ENCODE assay signal across 11 cellular contexts in genomic region chr3:56864886-56865527, GRCh38.
"Had no signal": no experiment of that assay in that cellular context is flagged by ENCODE, and none has a peak within 500 bp of the region (broad histone marks: within the 10 kb centered on the region; RNA-seq: fewer than 3 reads in every experiment).

No MANE protein-coding gene starts in this region.

- DNase-seq: activated CD4-positive, CD25-positive, alpha-beta regulatory T cell treated with anti-CD3 and anti-CD28 coated beads, Interleukin-2, amount 50 U/mL, for 72 hours; activated T-cell treated with anti-CD3 and anti-CD28 coated beads, Interleukin-2, amount 50 U/mL, for 1 hour; amygdala; kidney; left ventricle myocardium superior; mesendoderm; retina; SIG-M5; stimulated activated CD4-positive, alpha-beta T cell treated with anti-CD3 and anti-CD28 coated beads, Interleukin-4, amount 100 ng/mL, for 24 hours; trophoblast cell had no signal

- H3K4me3 Mint-ChIP-seq: brain had no signal

- FAIRE-seq: kidney had no signal

- ATAC-seq: left ventricle myocardium superior had no signal

- H3K36me3 Mint-ChIP-seq: brain had no signal
